ENCODE assay signal across 9 cellular contexts in genomic region chr14:74324945-74325361, GRCh38. TPM values are rescaled to one million over a fixed set of nuclear protein-coding genes. Genes with fewer than 3 reads are reported as not detected.
DNase-seq lines count a peak whose midpoint lies in the region; ATAC-seq and TF ChIP-seq lines count a peak whose summit lies in the region.
"Had no signal": no experiment of that assay in that cellular context is flagged by ENCODE, and none has a peak within 500 bp of the region (broad histone marks: within the 10 kb centered on the region; RNA-seq: fewer than 3 reads in every experiment).

No MANE protein-coding gene starts in this region.

- peak; percentile 53 for TF ChIP-seq CTCF in GM12874 (IDR thresholded peaks at IDR 0.05; ENCODE audit: insufficient read depth, low read depth, low read length)

- DNase-seq in 8988T = peak; percentile 48
- DNase-seq in NCI-H524 treated with DMSO at 0.1 percent for 48 hours (lab: John Stamatoyannopoulos, UW) = peak; percentile 29
- DNase-seq in cerebellar cortex (ENCODE audit: low spot score) = peak; percentile 35
- peak; percentile 35 for DNase-seq in myocyte (ENCODE audit: low read depth)
- no peak for DNase-seq in NCI-H226
- DNase-seq: stimulated activated naive B cell treated with anti-CD40 and anti-IgM and Interleukin-4, amounts not matched to agents 10 μg/mL and 1 μg/mL and 100 μg/mL, for 72 hours had no signal

- no peak for ATAC-seq in GM18870 (IDR thresholded peaks at IDR 0.05; ENCODE audit: unreplicated experiment)
- no peak for ATAC-seq in HG02763 (IDR thresholded peaks at IDR 0.05; ENCODE audit: unreplicated experiment)

RNA-seq across cellular contexts. Expression of gene ABCD4, which starts 22.2 kb away (rescaled TPM):
- 20.0 and 26.4 TPM in 2 replicates for total RNA-seq in myocyte
- polyA plus RNA-seq in myocyte (2012) = 38.5 TPM

RNA-seq across cellular contexts. Expression of gene VRTN, which starts 23.3 kb away (rescaled TPM):
- not detected in 2 replicates for total RNA-seq in myocyte
- polyA plus RNA-seq in myocyte (2012) = not detected
